16 cellular contexts compared by ENCODE assay signal in the genomic region with DNA sequence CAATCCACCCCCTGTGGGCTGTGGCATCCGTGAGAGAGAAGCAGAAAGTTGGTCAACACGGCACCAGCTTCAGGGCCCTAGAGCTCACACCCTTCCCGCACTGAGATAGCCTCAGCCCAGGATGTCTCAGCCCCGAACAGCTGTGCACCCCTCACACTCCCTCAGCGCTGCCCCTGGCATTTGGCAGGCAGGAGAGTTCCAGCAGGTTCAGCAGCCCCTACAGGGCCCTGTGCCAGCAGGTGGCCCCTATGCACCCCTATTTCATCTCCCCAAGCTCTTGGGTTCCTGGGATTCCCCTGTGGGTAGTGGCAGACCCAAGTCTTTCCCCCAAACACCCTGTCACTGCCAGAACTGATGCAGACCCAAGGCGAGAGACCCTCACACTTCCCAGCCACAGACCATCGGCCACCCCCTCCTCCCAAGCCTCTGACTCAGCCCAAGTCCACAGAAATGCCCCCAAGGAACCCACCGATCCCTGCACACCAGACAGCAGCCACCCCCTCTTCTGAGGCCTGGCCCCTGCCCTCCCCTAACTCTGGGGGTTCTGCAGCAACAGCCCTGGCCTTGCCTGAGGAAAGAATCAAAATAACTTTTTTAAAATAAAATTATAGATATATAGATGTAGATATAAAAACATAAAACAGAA.
"Had no signal": no experiment of that assay in that cellular context is flagged by ENCODE, and none has a peak within 500 bp of the region (broad histone marks: within the 10 kb centered on the region; RNA-seq: fewer than 3 reads in every experiment).

No MANE protein-coding gene starts in this region.

- H3K4me3 Mint-ChIP-seq: activated CD4-positive, alpha-beta memory T cell treated with anti-CD3 and anti-CD28 coated beads for 36 hours; activated T-cell treated with anti-CD3 and anti-CD28 coated beads, Interleukin-2, amount 50 U/mL, for 72 hours; central memory CD8-positive, alpha-beta T cell had no signal

- H3K27ac Mint-ChIP-seq: activated CD4-positive, alpha-beta memory T cell treated with anti-CD3 and anti-CD28 coated beads for 36 hours; activated naive CD4-positive, alpha-beta T cell treated with anti-CD3 and anti-CD28 coated beads, Interleukin-2, amount 50 U/mL, for 72 hours; activated T-cell treated with anti-CD3 and anti-CD28 coated beads, Interleukin-2, amount 50 U/mL, for 72 hours had no signal

- H3K4me1 Mint-ChIP-seq: central memory CD8-positive, alpha-beta T cell had no signal

- H3K9me3 ChIP-seq: body of pancreas, ovary, sigmoid colon had no signal

- DNase-seq: activated CD4-positive, alpha-beta memory T cell treated with anti-CD3 and anti-CD28 coated beads for 36 hours; activated CD4-positive, alpha-beta T cell treated with anti-CD3 and anti-CD28 coated beads for 1 hour; activated gamma-delta T cell; activated T-cell treated with anti-CD3 and anti-CD28 coated beads, Interleukin-2, amount 50 U/mL, for 72 hours; amygdala; body of pancreas; cortex of kidney; effector CD8-positive, alpha-beta T cell; foreskin fibroblast; stimulated activated CD4-positive, alpha-beta T cell treated with anti-CD3 and anti-CD28 coated beads, Interleukin-1b, Interleukin-23, amount 100 ng/mL, for 48 hours; T-helper 9 cell had no signal

- ATAC-seq: activated naive CD4-positive, alpha-beta T cell treated with anti-CD3 and anti-CD28 coated beads, Interleukin-2, amount 50 U/mL, for 72 hours; body of pancreas had no signal

- FAIRE-seq: urothelium cell line had no signal

- H3K36me3 ChIP-seq: ovary, sigmoid colon had no signal

- H3K4me3 ChIP-seq: body of pancreas, ovary, sigmoid colon had no signal

- H3K36me3 Mint-ChIP-seq: activated CD4-positive, alpha-beta memory T cell treated with anti-CD3 and anti-CD28 coated beads for 36 hours; activated naive CD4-positive, alpha-beta T cell treated with anti-CD3 and anti-CD28 coated beads, Interleukin-2, amount 50 U/mL, for 72 hours had no signal

- H3K27me3 ChIP-seq: body of pancreas, ovary had no signal

- H3K27ac ChIP-seq: body of pancreas, sigmoid colon had no signal

- H3K9me3 Mint-ChIP-seq: activated CD4-positive, alpha-beta memory T cell treated with anti-CD3 and anti-CD28 coated beads for 36 hours; activated naive CD4-positive, alpha-beta T cell treated with anti-CD3 and anti-CD28 coated beads, Interleukin-2, amount 50 U/mL, for 72 hours; activated T-cell treated with anti-CD3 and anti-CD28 coated beads, Interleukin-2, amount 50 U/mL, for 72 hours; central memory CD8-positive, alpha-beta T cell had no signal

- H3K4me1 ChIP-seq: body of pancreas, sigmoid colon had no signal

- H3K27me3 Mint-ChIP-seq: activated CD4-positive, alpha-beta memory T cell treated with anti-CD3 and anti-CD28 coated beads for 36 hours; central memory CD8-positive, alpha-beta T cell had no signal
